ENCODE assay signal across 8 cellular contexts in the genomic region with DNA sequence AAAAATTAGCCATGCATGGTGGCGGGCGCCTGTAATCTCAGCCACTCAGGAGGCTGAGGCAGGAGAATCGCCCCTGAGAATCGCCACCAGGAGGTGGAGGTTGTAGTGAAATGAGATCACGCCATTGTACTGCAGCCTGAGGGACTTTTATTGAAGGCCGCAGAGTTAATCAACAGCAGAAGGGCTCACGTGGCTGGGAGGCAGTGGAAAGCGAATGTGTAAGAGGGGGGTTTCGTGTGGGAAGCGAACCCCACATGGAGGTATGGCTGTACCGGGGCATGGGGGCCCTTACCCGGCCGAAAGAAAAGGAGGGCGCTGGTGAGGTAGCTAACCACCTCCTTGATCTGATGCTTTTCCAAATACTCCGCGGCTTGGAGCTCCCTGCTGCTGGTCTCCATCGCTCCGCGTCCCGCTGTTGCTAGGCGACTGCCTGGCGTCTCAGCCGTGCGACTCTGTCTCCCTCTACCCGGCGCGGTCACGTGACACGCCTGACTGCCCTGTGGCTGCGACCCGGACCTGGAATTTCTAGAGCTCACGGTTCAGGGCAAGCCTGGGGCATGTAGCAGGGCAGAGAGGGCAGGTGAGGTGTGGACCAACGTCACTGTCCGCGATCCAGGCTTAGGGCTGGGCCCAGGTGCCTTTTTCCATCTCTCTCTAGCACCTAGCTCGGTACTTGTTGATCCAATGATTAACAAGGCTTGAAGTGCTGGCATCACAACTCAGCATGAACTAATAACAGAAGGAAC. TPM values are rescaled to one million over a fixed set of nuclear protein-coding genes. Genes with fewer than 3 reads are reported as not detected.
DNase-seq lines count a peak whose midpoint lies in the region; ATAC-seq and TF ChIP-seq lines count a peak whose summit lies in the region.

A gene with protein sequence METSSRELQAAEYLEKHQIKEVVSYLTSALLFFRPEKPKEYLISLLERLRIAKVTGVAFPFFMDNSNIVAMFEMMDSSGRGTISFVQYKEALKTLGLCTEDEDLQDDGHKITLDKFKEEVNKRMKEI (minus strand): TSS at position 428 of the 746 bp plus-strand sequence. CDS start 30 bp downstream, at position 398.

- no peaks in the 10 kb centered on the region for H3K9me3 ChIP-seq in liver (ENCODE audit: control insufficient read depth in 4 of 4, low read length in 3 of 4)

- no peaks in the 10 kb centered on the region for H3K27me3 ChIP-seq in liver (ENCODE audit: control insufficient read depth in 4 of 4, insufficient read depth in 4 of 4, low read length in 3 of 4)

- peak within 1 kb of the TSS; percentile 65 for H3K4me3 Mint-ChIP-seq in activated CD4-positive, alpha-beta T cell treated with anti-CD3 and anti-CD28 coated beads for 36 hours

- peaks cover 6% of the 10 kb centered on the region for H3K4me1 Mint-ChIP-seq in activated CD4-positive, alpha-beta T cell treated with anti-CD3 and anti-CD28 coated beads for 36 hours

- H3K27ac Mint-ChIP-seq in activated CD4-positive, alpha-beta T cell treated with anti-CD3 and anti-CD28 coated beads for 36 hours, result no peak within 1 kb of the TSS

- DNase-seq in DMS53 treated with DMSO at 0.1 percent for 48 hours (lab: John Stamatoyannopoulos, UW; ENCODE audit: unreplicated experiment), result peak; percentile 93
- peak; percentile 81 for DNase-seq in NCI-H1092 (lab: John Stamatoyannopoulos, UW)
- peak; percentile 83 for DNase-seq in activated CD4-positive, alpha-beta T cell treated with anti-CD3 and anti-CD28 coated beads for 36 hours
- peak; percentile 95 for DNase-seq in ecto neural progenitor cell (ENCODE audit: low spot score)
- peak; percentile 17 to 36 for DNase-seq in stimulated activated CD4-positive, alpha-beta T cell treated with anti-CD3 and anti-CD28 coated beads, Interleukin-4, amount 100 ng/mL, for 4 hours

- H3K27ac ChIP-seq in liver (ENCODE audit: low read depth in 1 of 2, low read length in 2 of 2), result no peak within 1 kb of the TSS

- TF ChIP-seq CTCF in liver (IDR thresholded peaks at IDR 0.05; ENCODE audit: low read depth, low read length, missing input control), result no peak

- peaks cover 0 to 4% (median 0%) of the 10 kb centered on the region in 4 donors for H3K4me1 ChIP-seq in liver (ENCODE audit: control insufficient read depth in 4 of 4, insufficient read depth in 4 of 4, low read length in 3 of 4)

- 18% methylated on average over 36 of the region's 36 CpGs for WGBS in liver

- H3K9me3 Mint-ChIP-seq in activated CD4-positive, alpha-beta T cell treated with anti-CD3 and anti-CD28 coated beads for 36 hours (ENCODE audit: low read depth), result peaks cover 6% of the 10 kb centered on the region

- intact Hi-C loops in activated CD4-positive, alpha-beta T cell treated with anti-CD3 and anti-CD28 coated beads for 36 hours (cut with DNase I, micrococcal nuclease), result loop anchor here in 1 of 2 experiments (10.0 kb wide), 1 partner anchor 456 kb away; no protein-coding TSS in a partner anchor

- no peaks in the 10 kb centered on the region for H3K36me3 Mint-ChIP-seq in activated CD4-positive, alpha-beta T cell treated with anti-CD3 and anti-CD28 coated beads for 36 hours (ENCODE audit: low read depth)

- peak within 1 kb of the TSS in 1 of 3 donors; percentile 24 for H3K4me3 ChIP-seq in liver (ENCODE audit: low read depth in 1 of 3, low read length in 3 of 3)

- peaks cover 14% of the 10 kb centered on the region for H3K27me3 Mint-ChIP-seq in activated CD4-positive, alpha-beta T cell treated with anti-CD3 and anti-CD28 coated beads for 36 hours

- no peaks in the 10 kb centered on the region for H3K36me3 ChIP-seq in liver (ENCODE audit: control insufficient read depth in 4 of 4, insufficient read depth in 3 of 4, low read depth in 1 of 4, low read length in 3 of 4)

- POLR2A ChIA-PET in activated CD4-positive, alpha-beta T cell treated with anti-CD3 and anti-CD28 coated beads for 36 hours (lab: Charles Lee), result interaction anchor here (0.7 kb wide), 1 partner anchor 577 kb away, joined by 3 read pairs; no protein-coding TSS in a partner anchor

- CTCF ChIA-PET in activated CD4-positive, alpha-beta T cell treated with anti-CD3 and anti-CD28 coated beads for 36 hours (lab: Charles Lee), result interaction anchor here (0.6 to 0.7 kb wide), 3 partner anchors 23 to 1410 kb away, joined by 3 read pairs; no protein-coding TSS in a partner anchor

- TF ChIP-seq RAD21 in liver (IDR thresholded peaks at IDR 0.05), result no peak

- ATAC-seq in GM21529 (IDR thresholded peaks at IDR 0.05; ENCODE audit: unreplicated experiment) (peak; percentile 78), GM19324 (IDR thresholded peaks at IDR 0.05; ENCODE audit: low FRiP score, unreplicated experiment) (no peak)
- ATAC-seq in activated CD4-positive, alpha-beta T cell treated with anti-CD3 and anti-CD28 coated beads for 36 hours, result peak; percentile 95

- no peak within 1 kb of the TSS for H3K9ac ChIP-seq in liver (ENCODE audit: low read depth in 1 of 2, low read length in 2 of 2)

TF ChIP-seq in liver, 16 proteins besides CTCF, POLR2A, EP300 and RAD21:
- TF ChIP-seq HNF4G (IDR thresholded peaks at IDR 0.05), result no peak
- no peak for TF ChIP-seq FOXA2 (IDR thresholded peaks at IDR 0.05)
- no peak for TF ChIP-seq NR2F2 (IDR thresholded peaks at IDR 0.05)
- peak; percentile 9 to 40 for TF ChIP-seq HNF4A (conservative IDR thresholded peaks at IDR 0.05)
- TF ChIP-seq TAF1 (conservative IDR thresholded peaks at IDR 0.05), result no peak
- TF ChIP-seq JUND (IDR thresholded peaks at IDR 0.05), result no peak
- TF ChIP-seq, protein P1, sequence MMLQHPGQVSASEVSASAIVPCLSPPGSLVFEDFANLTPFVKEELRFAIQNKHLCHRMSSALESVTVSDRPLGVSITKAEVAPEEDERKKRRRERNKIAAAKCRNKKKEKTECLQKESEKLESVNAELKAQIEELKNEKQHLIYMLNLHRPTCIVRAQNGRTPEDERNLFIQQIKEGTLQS (IDR thresholded peaks at IDR 0.05), result no peak
- TF ChIP-seq, protein P2, sequence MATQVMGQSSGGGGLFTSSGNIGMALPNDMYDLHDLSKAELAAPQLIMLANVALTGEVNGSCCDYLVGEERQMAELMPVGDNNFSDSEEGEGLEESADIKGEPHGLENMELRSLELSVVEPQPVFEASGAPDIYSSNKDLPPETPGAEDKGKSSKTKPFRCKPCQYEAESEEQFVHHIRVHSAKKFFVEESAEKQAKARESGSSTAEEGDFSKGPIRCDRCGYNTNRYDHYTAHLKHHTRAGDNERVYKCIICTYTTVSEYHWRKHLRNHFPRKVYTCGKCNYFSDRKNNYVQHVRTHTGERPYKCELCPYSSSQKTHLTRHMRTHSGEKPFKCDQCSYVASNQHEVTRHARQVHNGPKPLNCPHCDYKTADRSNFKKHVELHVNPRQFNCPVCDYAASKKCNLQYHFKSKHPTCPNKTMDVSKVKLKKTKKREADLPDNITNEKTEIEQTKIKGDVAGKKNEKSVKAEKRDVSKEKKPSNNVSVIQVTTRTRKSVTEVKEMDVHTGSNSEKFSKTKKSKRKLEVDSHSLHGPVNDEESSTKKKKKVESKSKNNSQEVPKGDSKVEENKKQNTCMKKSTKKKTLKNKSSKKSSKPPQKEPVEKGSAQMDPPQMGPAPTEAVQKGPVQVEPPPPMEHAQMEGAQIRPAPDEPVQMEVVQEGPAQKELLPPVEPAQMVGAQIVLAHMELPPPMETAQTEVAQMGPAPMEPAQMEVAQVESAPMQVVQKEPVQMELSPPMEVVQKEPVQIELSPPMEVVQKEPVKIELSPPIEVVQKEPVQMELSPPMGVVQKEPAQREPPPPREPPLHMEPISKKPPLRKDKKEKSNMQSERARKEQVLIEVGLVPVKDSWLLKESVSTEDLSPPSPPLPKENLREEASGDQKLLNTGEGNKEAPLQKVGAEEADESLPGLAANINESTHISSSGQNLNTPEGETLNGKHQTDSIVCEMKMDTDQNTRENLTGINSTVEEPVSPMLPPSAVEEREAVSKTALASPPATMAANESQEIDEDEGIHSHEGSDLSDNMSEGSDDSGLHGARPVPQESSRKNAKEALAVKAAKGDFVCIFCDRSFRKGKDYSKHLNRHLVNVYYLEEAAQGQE (IDR thresholded peaks at IDR 0.05), result no peak
- TF ChIP-seq, protein P3, sequence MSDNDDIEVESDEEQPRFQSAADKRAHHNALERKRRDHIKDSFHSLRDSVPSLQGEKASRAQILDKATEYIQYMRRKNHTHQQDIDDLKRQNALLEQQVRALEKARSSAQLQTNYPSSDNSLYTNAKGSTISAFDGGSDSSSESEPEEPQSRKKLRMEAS (IDR thresholded peaks at IDR 0.05), result no peak
- no peak for TF ChIP-seq FOXA1 (IDR thresholded peaks at IDR 0.05)
- no peak for TF ChIP-seq EGR1 (IDR thresholded peaks at IDR 0.05; ENCODE audit: low read depth in 2 of 2)
- peak in 1 of 2 donors; percentile 35 for TF ChIP-seq RXRA (IDR thresholded peaks at IDR 0.05)
- no peak for TF ChIP-seq GABPA (IDR thresholded peaks at IDR 0.05 in 1 of 2, conservative IDR thresholded peaks at IDR 0.05 in 1 of 2)
- TF ChIP-seq YY1 (IDR thresholded peaks at IDR 0.05), result no peak
- TF ChIP-seq, protein P4, sequence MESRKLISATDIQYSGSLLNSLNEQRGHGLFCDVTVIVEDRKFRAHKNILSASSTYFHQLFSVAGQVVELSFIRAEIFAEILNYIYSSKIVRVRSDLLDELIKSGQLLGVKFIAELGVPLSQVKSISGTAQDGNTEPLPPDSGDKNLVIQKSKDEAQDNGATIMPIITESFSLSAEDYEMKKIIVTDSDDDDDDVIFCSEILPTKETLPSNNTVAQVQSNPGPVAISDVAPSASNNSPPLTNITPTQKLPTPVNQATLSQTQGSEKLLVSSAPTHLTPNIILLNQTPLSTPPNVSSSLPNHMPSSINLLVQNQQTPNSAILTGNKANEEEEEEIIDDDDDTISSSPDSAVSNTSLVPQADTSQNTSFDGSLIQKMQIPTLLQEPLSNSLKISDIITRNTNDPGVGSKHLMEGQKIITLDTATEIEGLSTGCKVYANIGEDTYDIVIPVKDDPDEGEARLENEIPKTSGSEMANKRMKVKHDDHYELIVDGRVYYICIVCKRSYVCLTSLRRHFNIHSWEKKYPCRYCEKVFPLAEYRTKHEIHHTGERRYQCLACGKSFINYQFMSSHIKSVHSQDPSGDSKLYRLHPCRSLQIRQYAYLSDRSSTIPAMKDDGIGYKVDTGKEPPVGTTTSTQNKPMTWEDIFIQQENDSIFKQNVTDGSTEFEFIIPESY (IDR thresholded peaks at IDR 0.05), result no peak
- TF ChIP-seq SP1 (IDR thresholded peaks at IDR 0.05), result peak; percentile 15

RNA-seq across cellular contexts. Expression of the gene that starts here (rescaled TPM):
- not detected for total RNA-seq in activated CD4-positive, alpha-beta T cell treated with anti-CD3 and anti-CD28 coated beads for 36 hours
- total RNA-seq in liver, result not detected
- under 1 TPM in 1 of 2 donors, not detected in 1; 0.25 TPM for polyA plus RNA-seq in liver

Comparison
In these comparisons a context has a peak if more than half of its experiments do, and no peak if none do; other contexts are left out.
1. Peak in DNase-seq and ATAC-seq in activated CD4-positive, alpha-beta T cell treated with anti-CD3 and anti-CD28 coated beads for 36 hours; RNA of the gene not detected or under 1 TPM.
2. DNase-seq: peak in every context shown above with its lines; median percentile 95 in ecto neural progenitor cell; 93 in DMS53 treated with DMSO at 0.1 percent for 48 hours; 83 in activated CD4-positive, alpha-beta T cell treated with anti-CD3 and anti-CD28 coated beads for 36 hours; 81 in NCI-H1092; 26 in stimulated activated CD4-positive, alpha-beta T cell treated with anti-CD3 and anti-CD28 coated beads, Interleukin-4, amount 100 ng/mL, for 4 hours.